ENCODE assay signal across 29 cellular contexts in genomic region chr7:142002179-142002578, GRCh38. TPM values are rescaled to one million over a fixed set of nuclear protein-coding genes. Genes with fewer than 3 reads are reported as not detected.
"Had no signal": no experiment of that assay in that cellular context is flagged by ENCODE, and none has a peak within 500 bp of the region (broad histone marks: within the 10 kb centered on the region; RNA-seq: fewer than 3 reads in every experiment).

No MANE protein-coding gene starts in this region.

- DNase-seq: activated naive CD4-positive, alpha-beta T cell; activated T-cell treated with anti-CD3 and anti-CD28 coated beads, Interleukin-2, amount 50 U/mL, for 1 hour; cerebellar nuclear complex; cortex of kidney; erythroblast; glutamatergic neuron; immature natural killer cell; left lung; naive thymus-derived CD8-positive, alpha-beta T cell; ovary; psoas muscle; stimulated activated CD4-positive, alpha-beta T cell treated with anti-CD3 and anti-CD28 coated beads, Interleukin-1b, Interleukin-23, amount 100 ng/mL, for 48 hours; stomach; T1000; uterus had no signal

- H3K27me3 ChIP-seq: hepatocyte, left lung, neural progenitor cell, ovary, right atrium auricular region, stomach, suprapubic skin, transverse colon, uterus had no signal

- H3K9me3 ChIP-seq: left lung, ovary, psoas muscle, stomach, suprapubic skin, transverse colon, uterus had no signal

- H3K4me1 ChIP-seq: left lung, neural progenitor cell, psoas muscle, right atrium auricular region, stomach, suprapubic skin, uterus had no signal

- H3K4me3 Mint-ChIP-seq: activated naive CD8-positive, alpha-beta T cell; activated T-helper 17 cell treated with anti-CD3 and anti-CD28 coated beads, Interleukin-2, amount 50 U/mL, for 72 hours; immature natural killer cell; naive thymus-derived CD8-positive, alpha-beta T cell; neural progenitor cell; T-helper 1 cell treated with Interleukin-12 subunit alpha and Interleukin-12 subunit beta and Interleukin-4 antibody, amounts not matched to agents 30 μg/mL and 1 μg/mL, for 36 hours; WTC11 had no signal

- H3K4me3 ChIP-seq: hepatocyte, left lung, lung, neural progenitor cell, ovary, psoas muscle, right atrium auricular region, skin epidermis, stomach, suprapubic skin, transverse colon, uterus had no signal

- H3K27ac ChIP-seq: left lung, neural progenitor cell, ovary, psoas muscle, right atrium auricular region, skin epidermis, stomach, suprapubic skin, transverse colon, uterus had no signal

- H3K79me2 ChIP-seq: hepatocyte had no signal

- H2AFZ ChIP-seq: hepatocyte, neural progenitor cell had no signal

- ATAC-seq: activated T-helper 17 cell treated with anti-CD3 and anti-CD28 coated beads, Interleukin-2, amount 50 U/mL, for 72 hours; left lung; naive thymus-derived CD8-positive, alpha-beta T cell; psoas muscle; WTC11 had no signal

- H3K9me3 Mint-ChIP-seq: activated T-helper 17 cell treated with anti-CD3 and anti-CD28 coated beads, Interleukin-2, amount 50 U/mL, for 72 hours; neural progenitor cell; T-helper 1 cell treated with Interleukin-12 subunit alpha and Interleukin-12 subunit beta and Interleukin-4 antibody, amounts not matched to agents 30 μg/mL and 1 μg/mL, for 36 hours had no signal

- H3K36me3 ChIP-seq: left lung, neural progenitor cell, ovary, right atrium auricular region, stomach, suprapubic skin, transverse colon, uterus had no signal

- H3K27ac Mint-ChIP-seq: activated naive CD8-positive, alpha-beta T cell; activated T-helper 17 cell treated with anti-CD3 and anti-CD28 coated beads, Interleukin-2, amount 50 U/mL, for 72 hours; immature natural killer cell; naive thymus-derived CD8-positive, alpha-beta T cell; neural progenitor cell; T-helper 1 cell treated with Interleukin-12 subunit alpha and Interleukin-12 subunit beta and Interleukin-4 antibody, amounts not matched to agents 30 μg/mL and 1 μg/mL, for 36 hours; WTC11 had no signal

- H3K36me3 Mint-ChIP-seq: activated naive CD8-positive, alpha-beta T cell; naive thymus-derived CD8-positive, alpha-beta T cell; neural progenitor cell; WTC11 had no signal

- H3K4me1 Mint-ChIP-seq: activated T-helper 17 cell treated with anti-CD3 and anti-CD28 coated beads, Interleukin-2, amount 50 U/mL, for 72 hours; naive thymus-derived CD8-positive, alpha-beta T cell; neural progenitor cell; WTC11 had no signal

RNA-seq across cellular contexts. Expression of gene MGAM, which starts 6.5 kb away (rescaled TPM):
- total RNA-seq: fibroblast of lung had no signal
- polyA plus RNA-seq: naive thymus-derived CD8-positive, alpha-beta T cell had no signal

RNA-seq across cellular contexts. Expression of gene TAS2R38, which starts 28.6 kb away (rescaled TPM):
- total RNA-seq: activated T-helper 17 cell treated with anti-CD3 and anti-CD28 coated beads, Interleukin-2, amount 50 U/mL, for 72 hours; astrocyte; fibroblast of lung; frontal cortex; hepatocyte; left lung; lung; naive thymus-derived CD8-positive, alpha-beta T cell; ovary; psoas muscle; right atrium auricular region; stomach; suprapubic skin; transverse colon; uterus; WTC11 had no signal
- polyA plus RNA-seq: fibroblast of lung; hepatocyte; immature natural killer cell; lung; naive thymus-derived CD8-positive, alpha-beta T cell; ovary; psoas muscle; stomach had no signal

RNA-seq across cellular contexts. Expression of gene CLEC5A, which starts 55.4 kb away (rescaled TPM):
- total RNA-seq: activated T-helper 17 cell treated with anti-CD3 and anti-CD28 coated beads, Interleukin-2, amount 50 U/mL, for 72 hours; astrocyte; fibroblast of lung; frontal cortex; hepatocyte; WTC11 had no signal
- polyA plus RNA-seq: fibroblast of lung; hepatocyte; immature natural killer cell; naive thymus-derived CD8-positive, alpha-beta T cell had no signal
